20 cellular contexts compared by ENCODE assay signal in the genomic region with DNA sequence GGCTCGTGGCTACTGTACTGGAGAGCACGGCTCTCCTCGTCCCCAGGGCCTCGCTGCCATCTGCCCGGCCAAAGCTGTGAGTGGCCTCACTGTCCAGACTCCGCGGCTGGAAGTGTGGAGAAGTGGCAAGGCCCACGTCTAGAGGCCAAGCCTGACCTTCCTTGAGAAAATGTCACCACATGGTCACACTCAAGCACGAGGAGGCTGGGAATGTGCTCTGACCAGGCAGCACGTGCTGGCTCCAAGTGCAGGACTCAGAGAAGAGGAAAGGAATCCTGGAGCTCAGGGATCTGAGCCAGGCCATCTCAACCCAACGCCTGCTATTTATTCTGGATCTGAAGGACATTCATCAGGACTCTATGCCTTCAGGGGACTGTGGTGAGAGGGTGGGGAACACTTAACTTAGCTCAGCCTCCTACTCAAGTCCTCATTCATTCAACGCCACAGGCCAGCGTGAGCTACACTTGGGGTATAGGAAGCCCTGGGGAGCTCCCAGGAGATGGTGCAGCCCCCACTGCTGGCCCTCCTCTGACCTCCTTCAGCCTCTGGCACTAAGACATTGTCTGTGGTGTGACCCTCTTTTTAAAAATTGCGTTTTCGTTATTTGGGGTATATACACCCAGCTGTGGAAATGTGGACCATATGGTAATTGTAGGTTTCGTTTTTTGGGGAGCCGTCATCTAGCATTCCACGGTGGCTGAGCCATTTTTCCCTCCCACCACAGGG. TPM values are rescaled to one million over a fixed set of nuclear protein-coding genes. Genes with fewer than 3 reads are reported as not detected.
A peak's percentile ranks its signal among the peaks of the same experiment; 100 is the strongest.
DNase-seq lines count a peak whose midpoint lies in the region; ATAC-seq and TF ChIP-seq lines count a peak whose summit lies in the region.
"Had no signal": no experiment of that assay in that cellular context is flagged by ENCODE, and none has a peak within 500 bp of the region (broad histone marks: within the 10 kb centered on the region; RNA-seq: fewer than 3 reads in every experiment).

No MANE protein-coding gene starts in this region.

- ATAC-seq in gastrocnemius medialis (no peak), HG02870 (IDR thresholded peaks at IDR 0.05; ENCODE audit: unreplicated experiment) (no peak), HG03439 (IDR thresholded peaks at IDR 0.05; ENCODE audit: unreplicated experiment) (no peak)

- TF ChIP-seq CTCF in testis (IDR thresholded peaks at IDR 0.05) (no peak), gastrocnemius medialis (IDR thresholded peaks at IDR 0.05 in 4 of 5, conservative IDR thresholded peaks at IDR 0.05 in 1 of 5) (no peak)

- H3K4me3 ChIP-seq in testis (no peak overlapping the region), gastrocnemius medialis (no peak overlapping the region)
- H3K4me3 ChIP-seq: BLaER1, HAP-1 had no signal

- 86 to 89% methylated on average over 16 to 18 of the region's 18 CpGs for WGBS in testis, 2 donors

- in situ Hi-C loops in SK-MEL-5 (cut with HindIII; ENCODE audit: low pct_unique_long_range_greater_than_20kb, low sequenced_read_pairs) (no loop called here), gastrocnemius medialis (cut with MboI; ENCODE audit: low sequenced_read_pairs in 4 of 4) (no loop called here)

- intact Hi-C loops in testis (cut with DNase I; ENCODE audit: low total_unique reads) (no loop called here), gastrocnemius medialis (cut with DNase I; ENCODE audit: low total_unique reads) (no loop called here)

- H3K9me3 ChIP-seq in testis (no peaks in the 10 kb centered on the region), gastrocnemius medialis (no peaks in the 10 kb centered on the region)
- H3K9me3 ChIP-seq: BLaER1, HAP-1 had no signal

- H3K36me3 ChIP-seq in testis (ENCODE audit: low read depth, missing control alignments) (no peaks in the 10 kb centered on the region), gastrocnemius medialis (no peaks in the 10 kb centered on the region)
- H3K36me3 ChIP-seq: BLaER1, HAP-1 had no signal

- peak; percentile 39 for DNase-seq in activated effector memory CD4-positive, alpha-beta T cell treated with anti-CD3 and anti-CD28 coated beads, Interleukin-2, amount 50 U/mL, for 16 hours
- DNase-seq in activated effector memory CD4-positive, alpha-beta T cell treated with Interleukin-2 at 50 U/mL for 16 hours, result no peak
- peak; percentile 70 for DNase-seq in SK-MEL-5 (ENCODE audit: low read depth, low spot score)
- DNase-seq in foreskin melanocyte, result peak; percentile 90
- DNase-seq in testis, result peak; percentile 5
- no peak for DNase-seq in gastrocnemius medialis
- DNase-seq: 8988T; CD4-positive, alpha-beta memory T cell; DMS153; GDM1; GOT3; KG1 had no signal

- TF ChIP-seq POLR2A in testis (IDR thresholded peaks at IDR 0.05) (no peak), gastrocnemius medialis (IDR thresholded peaks at IDR 0.05) (no peak)

- H3K27ac ChIP-seq in testis (no peak overlapping the region), gastrocnemius medialis (no peak overlapping the region)
- H3K27ac ChIP-seq: BLaER1 had no signal

- H3K4me1 ChIP-seq in testis, result peaks cover 9% of the 10 kb centered on the region
- H3K4me1 ChIP-seq in gastrocnemius medialis, result no peaks in the 10 kb centered on the region

- H3K27me3 ChIP-seq in testis, result no peaks in the 10 kb centered on the region
- H3K27me3 ChIP-seq in gastrocnemius medialis, result peaks cover 20 to 38% (median 37%) of the 10 kb centered on the region in 3 donors

RNA-seq across cellular contexts. Expression of gene EN2, which starts 29.0 kb away (rescaled TPM):
- total RNA-seq in SK-MEL-5 (2014; rRNA removed; shearing (Covaris generic)), result 2.2 and 3.0 TPM in 2 replicates
- 15.9 and 17.2 TPM in 2 replicates for polyA plus RNA-seq in SK-MEL-5 (2015; cell fraction: cytosol; rRNA removed)
- polyA plus RNA-seq in SK-MEL-5 (2015; cell fraction: nucleus; rRNA removed), result 1.2 and 5.0 TPM in 2 replicates
- 1 to 10 TPM in 1 of 2 donors, under 1 TPM in 1; 0.81 to 1.6 TPM for total RNA-seq in testis
- polyA plus RNA-seq in testis (ENCODE audit: insufficient read depth, low read depth, low replicate concordance), result 1.6 TPM
- 1 to 10 TPM in 1 of 4 donors, under 1 TPM in 3; 0.31 to 1.2 (median 0.65) TPM for total RNA-seq in gastrocnemius medialis
- total RNA-seq: A673; CD4-positive, alpha-beta memory T cell had no signal
- polyA plus RNA-seq: AG04450; CD14-positive monocyte; CD4-positive, alpha-beta memory T cell; IgD-negative memory B cell had no signal

RNA-seq across cellular contexts. Expression of gene CNPY1, which starts 59.4 kb away (rescaled TPM):
- not detected in 2 replicates for total RNA-seq in SK-MEL-5 (2014; rRNA removed; shearing (Covaris generic))
- polyA plus RNA-seq in SK-MEL-5 (2015; cell fraction: cytosol; rRNA removed), result not detected in 2 replicates
- not detected in 2 replicates for polyA plus RNA-seq in SK-MEL-5 (2015; cell fraction: nucleus; rRNA removed)
- total RNA-seq in testis, result under 1 TPM; 0.31 to 0.47 TPM
- 0.25 TPM for polyA plus RNA-seq in testis (ENCODE audit: insufficient read depth, low read depth, low replicate concordance)
- under 1 TPM in 1 of 4 donors, not detected in 3; 0.25 TPM for total RNA-seq in gastrocnemius medialis
- total RNA-seq: A673; CD4-positive, alpha-beta memory T cell had no signal
- polyA plus RNA-seq: AG04450; CD14-positive monocyte; CD4-positive, alpha-beta memory T cell; IgD-negative memory B cell had no signal

Comparison
In these comparisons a context has a peak if more than half of its experiments do, and no peak if none do; other contexts are left out.
1. DNase-seq: peak in activated effector memory CD4-positive, alpha-beta T cell treated with anti-CD3 and anti-CD28 coated beads, Interleukin-2, amount 50 U/mL, for 16 hours (single experiment), SK-MEL-5 (single experiment), foreskin melanocyte (single experiment) and testis (single experiment); none in activated effector memory CD4-positive, alpha-beta T cell treated with Interleukin-2 at 50 U/mL for 16 hours (single experiment) and gastrocnemius medialis (0 of 2).